ENCODE assay signal across 11 cellular contexts in the genomic region with DNA sequence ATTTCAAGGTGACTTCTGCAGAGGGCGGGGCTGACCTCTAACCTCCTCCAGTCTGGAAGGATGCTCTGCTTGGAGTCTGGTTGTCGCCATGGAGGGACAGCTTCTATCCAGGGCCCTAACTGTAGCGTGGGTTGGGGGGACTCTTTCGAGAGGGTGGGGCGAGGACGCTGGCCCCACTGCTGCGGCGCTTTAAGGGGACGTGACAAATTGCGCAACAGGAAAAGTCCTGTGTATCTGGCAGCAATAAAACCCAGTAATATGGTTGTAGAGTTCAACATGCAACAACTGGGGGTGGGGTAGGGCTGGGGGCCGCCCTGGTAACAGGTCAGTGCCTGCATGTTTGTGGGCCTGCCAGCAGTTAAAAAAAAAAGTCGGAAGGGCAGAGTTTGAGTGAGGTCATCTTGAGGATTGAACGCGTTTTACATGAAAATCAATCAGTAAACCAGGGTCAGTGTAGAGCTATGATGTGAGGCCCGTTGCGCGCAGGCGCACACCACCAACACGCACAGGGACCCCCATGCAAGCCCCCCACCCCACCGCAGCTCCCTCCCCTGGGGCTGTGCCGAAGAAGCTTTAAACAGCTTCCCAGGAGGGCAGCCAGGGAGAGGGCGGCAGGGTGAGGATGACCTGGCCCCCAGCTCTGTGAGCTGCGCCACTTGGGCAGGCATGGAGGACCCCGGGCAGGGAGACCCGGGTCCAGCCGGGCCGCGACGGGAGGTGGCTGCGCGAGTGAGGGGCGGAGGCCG. TPM values are rescaled to one million over a fixed set of nuclear protein-coding genes. Genes with fewer than 3 reads are reported as not detected.
DNase-seq lines count a peak whose midpoint lies in the region; ATAC-seq and TF ChIP-seq lines count a peak whose summit lies in the region.
"Had no signal": no experiment of that assay in that cellular context is flagged by ENCODE, and none has a peak within 500 bp of the region (broad histone marks: within the 10 kb centered on the region; RNA-seq: fewer than 3 reads in every experiment).

No MANE protein-coding gene starts in this region.

- H3K4me2 ChIP-seq in mesendoderm (ENCODE audit: low read length) = peak overlapping the region; percentile 78

- H3K36me3 ChIP-seq in cardiac muscle cell (no peaks in the 10 kb centered on the region), mesendoderm (ENCODE audit: control insufficient read depth, insufficient read depth, low read length) (no peaks in the 10 kb centered on the region), upper lobe of left lung (no peaks in the 10 kb centered on the region), HAP-1 (replicated peaks) (no peaks in the 10 kb centered on the region)
- H3K36me3 ChIP-seq: vagina had no signal

- H3K27me3 ChIP-seq in cardiac muscle cell = peaks cover 100% of the 10 kb centered on the region
- peaks cover 46% of the 10 kb centered on the region for H3K27me3 ChIP-seq in mesendoderm (ENCODE audit: insufficient read depth, low read length, poor library complexity)
- peaks cover 0 to 72% (median 35%) of the 10 kb centered on the region in 4 donors for H3K27me3 ChIP-seq in upper lobe of left lung
- peaks cover 22% of the 10 kb centered on the region for H3K27me3 ChIP-seq in HAP-1 (ENCODE audit: low read depth)

- H3K18ac ChIP-seq in mesendoderm (ENCODE audit: low read length) = peak overlapping the region; percentile 55

- H3K79me2 ChIP-seq in mesendoderm (ENCODE audit: control insufficient read depth, insufficient read depth, low read length) = no peaks in the 10 kb centered on the region

- no peak overlapping the region for H2BK5ac ChIP-seq in mesendoderm (ENCODE audit: low read length)

- in situ Hi-C loops in HAP-1 (cut with MboI; ENCODE audit: low sequenced_read_pairs) = loop anchor here (25.0 kb wide), 2 partner anchors 354 to 1004 kb away; no protein-coding TSS in a partner anchor

- peak overlapping the region; percentile 10 for H3K4me3 ChIP-seq in cardiac muscle cell
- peak overlapping the region; percentile 57 for H3K4me3 ChIP-seq in coronary artery
- no peak overlapping the region for H3K4me3 ChIP-seq in mesendoderm (ENCODE audit: low read length)
- H3K4me3 ChIP-seq in upper lobe of left lung = peak overlapping the region in 3 of 4 donors; percentile 43 to 53 (median 52)
- no peak overlapping the region for H3K4me3 ChIP-seq in HAP-1

- H2BK15ac ChIP-seq in mesendoderm (replicated peaks; ENCODE audit: low read depth) = no peak overlapping the region

- H3K56ac ChIP-seq in mesendoderm (ENCODE audit: low read length) = peak overlapping the region; percentile 70

- H3K79me1 ChIP-seq in mesendoderm (ENCODE audit: low read length) = no peaks in the 10 kb centered on the region

- no peak overlapping the region for H3K4ac ChIP-seq in mesendoderm (ENCODE audit: low read depth, low read length)

- no peak overlapping the region for H2BK120ac ChIP-seq in mesendoderm (ENCODE audit: low read depth, low read length)

- H4K5ac ChIP-seq in mesendoderm (ENCODE audit: low read length) = no peak overlapping the region

- H3K23ac ChIP-seq in mesendoderm (ENCODE audit: low read length) = no peak overlapping the region

- WGBS in mesendoderm (ENCODE audit: extremely low coverage, insufficient coverage, low lambda C conversion rate) = no CpG with 5 or more reads among the region's 33 CpGs
- WGBS in upper lobe of left lung, 2 donors = 3% methylated on average over 17 to 21 of the region's 33 CpGs

- H3K9me3 ChIP-seq in cardiac muscle cell (ENCODE audit: low read depth) = no peaks in the 10 kb centered on the region
- no peaks in the 10 kb centered on the region for H3K9me3 ChIP-seq in upper lobe of left lung
- H3K9me3 ChIP-seq in HAP-1 = no peaks in the 10 kb centered on the region
- H3K9me3 ChIP-seq: vagina had no signal

- no peak for TF ChIP-seq EP300 in upper lobe of left lung (IDR thresholded peaks at IDR 0.05)

- no peak overlapping the region for H3K27ac ChIP-seq in cardiac muscle cell
- no peak overlapping the region for H3K27ac ChIP-seq in coronary artery
- H3K27ac ChIP-seq in mesendoderm (ENCODE audit: low read depth, low read length) = no peak overlapping the region
- H3K27ac ChIP-seq in upper lobe of left lung = peak overlapping the region; percentile 69 to 91 (median 82)
- H3K27ac ChIP-seq: vagina had no signal

- no peak overlapping the region for H4K8ac ChIP-seq in mesendoderm (ENCODE audit: low read depth, low read length)

- peak overlapping the region; percentile 54 for H3K9ac ChIP-seq in mesendoderm (ENCODE audit: low read length)

- TF ChIP-seq POLR2A in upper lobe of left lung (IDR thresholded peaks at IDR 0.05) = no peak

- DNase-seq in cardiac muscle cell (ENCODE audit: low read depth in 1 of 2, low spot score in 1 of 2) = no peak
- no peak for DNase-seq in left cardiac atrium
- DNase-seq in coronary artery (ENCODE audit: low spot score) = no peak
- DNase-seq in mesendoderm = peak; percentile 53
- DNase-seq in upper lobe of left lung = peak; percentile 38 to 46
- DNase-seq in NCI-H2107 treated with DMSO at 0.1 percent for 48 hours (lab: John Stamatoyannopoulos, UW; ENCODE audit: unreplicated experiment) = no peak
- DNase-seq in HAP-1 (ENCODE audit: low spot score in 2 of 2) = no peak
- DNase-seq: NCI-H82 had no signal

- no peak overlapping the region for H2AK5ac ChIP-seq in mesendoderm (ENCODE audit: low read length)

- H3K4me1 ChIP-seq in cardiac muscle cell (ENCODE audit: low read depth) (peaks cover 9% of the 10 kb centered on the region), mesendoderm (ENCODE audit: control insufficient read depth, low read depth, low read length) (peaks cover 8% of the 10 kb centered on the region), upper lobe of left lung (peaks cover 54 to 89% (median 81%) of the 10 kb centered on the region in 4 donors), HAP-1 (peaks cover 8% of the 10 kb centered on the region)

- TF ChIP-seq CTCF in cardiac muscle cell (IDR thresholded peaks at IDR 0.05; ENCODE audit: low read depth, low read length) = no peak
- no peak for TF ChIP-seq CTCF in coronary artery (IDR thresholded peaks at IDR 0.05)
- no peak for TF ChIP-seq CTCF in upper lobe of left lung (IDR thresholded peaks at IDR 0.05)

- intact Hi-C loops in left cardiac atrium (cut with DNase I) = loop anchor here in 1 of 2 donors (10.0 kb wide), 1 partner anchor 667 kb away; no protein-coding TSS in a partner anchor

- ATAC-seq in left cardiac atrium (no peak), upper lobe of left lung (ENCODE audit: low FRiP score in 2 of 2) (no peak), GM18867 (IDR thresholded peaks at IDR 0.05; ENCODE audit: unreplicated experiment) (no peak)

RNA-seq across cellular contexts. Expression of gene SHH, which starts 4.3 kb away (rescaled TPM):
- not detected in 2 replicates for total RNA-seq in cardiac muscle cell
- polyA plus RNA-seq in cardiac muscle cell = not detected in 2 replicates
- not detected for total RNA-seq in left cardiac atrium
- polyA plus RNA-seq in mesendoderm (2013, experiment 1 of 2) = 0.32 TPM
- polyA plus RNA-seq in mesendoderm (2013, experiment 2 of 2) = 0.28 TPM
- total RNA-seq in upper lobe of left lung = 1 to 10 TPM; 6.1 to 9.6 (median 6.2) TPM
- total RNA-seq: M059J had no signal

Comparison
In these comparisons a context has a peak if more than half of its experiments do, and no peak if none do; other contexts are left out.
1. DNase-seq: peak in mesendoderm (single experiment) and upper lobe of left lung (2 of 2); none in cardiac muscle cell (0 of 2), left cardiac atrium (single experiment), coronary artery (single experiment), NCI-H2107 treated with DMSO at 0.1 percent for 48 hours (single experiment) and HAP-1 (0 of 2).
2. H3K27ac ChIP-seq: peak in upper lobe of left lung (4 of 4); none in cardiac muscle cell (single experiment), coronary artery (0 of 2) and mesendoderm (single experiment).
3. H3K4me3 ChIP-seq: peak in cardiac muscle cell (single experiment), coronary artery (single experiment) and upper lobe of left lung (3 of 4); none in mesendoderm (single experiment) and HAP-1 (single experiment).